Comparison of ENCODE assay signal across 21 cellular contexts in genomic region chr13:93922063-93922462, GRCh38.
"Had no signal": no experiment of that assay in that cellular context is flagged by ENCODE, and none has a peak within 500 bp of the region (broad histone marks: within the 10 kb centered on the region; RNA-seq: fewer than 3 reads in every experiment).

No MANE protein-coding gene starts in this region.

- H3K27ac Mint-ChIP-seq: activated CD4-positive, alpha-beta memory T cell treated with anti-CD3 and anti-CD28 coated beads for 36 hours; activated naive CD8-positive, alpha-beta T cell; endodermal cell; immature natural killer cell; nephron progenitor cell; stimulated activated memory B cell treated with anti-CD40 and anti-IgM and Interleukin-4, amounts not matched to agents 10 μg/mL and 1 μg/mL and 100 μg/mL, for 72 hours; WTC11 had no signal

- H3K27ac ChIP-seq: dorsolateral prefrontal cortex, gastrocnemius medialis, left ventricle myocardium inferior, upper lobe of right lung had no signal

- ATAC-seq: gastrocnemius medialis; sciatic nerve; stimulated activated memory B cell treated with anti-CD40 and anti-IgM and Interleukin-4, amounts not matched to agents 10 μg/mL and 1 μg/mL and 100 μg/mL, for 72 hours; upper lobe of right lung; WTC11 had no signal

- H3K9me3 ChIP-seq: gastrocnemius medialis, upper lobe of right lung had no signal

- H3K4me3 ChIP-seq: dorsolateral prefrontal cortex, gastrocnemius medialis, left ventricle myocardium inferior, smooth muscle cell, upper lobe of right lung had no signal

- H3K27me3 Mint-ChIP-seq: stimulated activated memory B cell treated with anti-CD40 and anti-IgM and Interleukin-4, amounts not matched to agents 10 μg/mL and 1 μg/mL and 100 μg/mL, for 72 hours had no signal

- H3K36me3 Mint-ChIP-seq: activated CD4-positive, alpha-beta memory T cell treated with anti-CD3 and anti-CD28 coated beads for 36 hours; activated naive CD8-positive, alpha-beta T cell; immature natural killer cell; stimulated activated memory B cell treated with anti-CD40 and anti-IgM and Interleukin-4, amounts not matched to agents 10 μg/mL and 1 μg/mL and 100 μg/mL, for 72 hours; WTC11 had no signal

- H3K36me3 ChIP-seq: gastrocnemius medialis, left ventricle myocardium inferior, upper lobe of right lung had no signal

- H3K27me3 ChIP-seq: dorsolateral prefrontal cortex, gastrocnemius medialis, upper lobe of right lung had no signal

- H3K4me1 Mint-ChIP-seq: endodermal cell; immature natural killer cell; stimulated activated memory B cell treated with anti-CD40 and anti-IgM and Interleukin-4, amounts not matched to agents 10 μg/mL and 1 μg/mL and 100 μg/mL, for 72 hours; WTC11 had no signal

- H3K4me3 Mint-ChIP-seq: activated CD4-positive, alpha-beta memory T cell treated with anti-CD3 and anti-CD28 coated beads for 36 hours; activated naive CD8-positive, alpha-beta T cell; endodermal cell; immature natural killer cell; nephron progenitor cell; stimulated activated memory B cell treated with anti-CD40 and anti-IgM and Interleukin-4, amounts not matched to agents 10 μg/mL and 1 μg/mL and 100 μg/mL, for 72 hours; WTC11 had no signal

- H3K4me1 ChIP-seq: gastrocnemius medialis, left ventricle myocardium inferior, upper lobe of right lung had no signal

- DNase-seq: activated CD4-positive, alpha-beta memory T cell treated with anti-CD3 and anti-CD28 coated beads for 36 hours; activated CD4-positive, alpha-beta T cell treated with anti-CD3 and anti-CD28 coated beads for 4 hours; activated T-cell treated with anti-CD3 and anti-CD28 coated beads for 4 hours; dorsolateral prefrontal cortex; endodermal cell; erythroblast; gastrocnemius medialis; immature natural killer cell; kidney glomerular epithelial cell; left ventricle myocardium inferior; mammary epithelial cell; nephron progenitor cell; nucleus accumbens; stimulated activated CD4-positive, alpha-beta T cell treated with anti-CD3 and anti-CD28 coated beads, Interleukin-4, amount 100 ng/mL, for 24 hours; T-helper 2 cell; upper lobe of right lung had no signal
